ENCODE assay signal across 8 cellular contexts in the genomic region with DNA sequence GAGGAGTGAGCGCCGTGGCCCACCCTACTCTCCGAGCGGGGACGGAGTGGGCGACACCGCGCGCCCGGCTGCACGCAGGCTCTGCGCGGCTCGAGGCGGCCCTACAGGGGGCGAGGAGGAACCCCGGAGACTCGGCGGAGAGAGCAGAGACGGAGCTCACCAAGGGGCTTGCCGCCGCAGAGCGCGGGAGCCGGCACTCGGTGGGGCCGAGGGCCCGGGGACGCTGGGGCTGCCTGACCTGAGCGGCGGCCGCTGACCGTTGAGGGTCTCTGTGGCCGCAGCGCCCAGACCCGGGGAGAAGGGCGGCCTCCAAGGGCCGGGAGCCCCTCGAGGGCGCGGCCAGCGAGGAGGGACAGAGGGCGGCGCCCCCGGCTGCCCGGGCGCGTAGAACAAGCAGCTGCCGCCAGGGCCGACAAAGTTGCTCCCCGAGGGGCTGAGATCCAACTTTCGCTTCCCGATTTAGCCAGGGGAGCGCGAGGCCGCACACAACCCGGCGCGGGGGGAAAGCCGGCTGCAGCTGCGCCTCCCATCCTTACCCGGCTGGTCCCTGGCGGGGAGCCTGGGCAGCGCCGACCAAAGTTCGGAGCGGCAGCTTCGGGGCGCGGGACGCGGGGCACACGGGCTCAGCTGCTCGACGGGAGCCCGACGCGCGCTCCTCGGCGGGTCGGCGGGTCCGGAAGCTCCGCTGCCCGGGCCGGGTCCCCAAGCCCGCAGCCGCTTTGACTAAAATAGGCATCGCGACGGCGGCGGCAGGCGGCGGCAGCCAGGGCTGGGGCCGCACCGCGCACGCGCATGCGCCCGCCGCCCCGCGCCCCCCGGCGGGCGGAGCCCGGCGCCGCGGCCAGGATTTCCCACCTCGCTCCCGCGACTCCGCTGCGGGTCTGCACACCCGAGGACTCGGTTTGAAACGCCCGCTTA.
DNase-seq lines count a peak whose midpoint lies in the region; ATAC-seq, FAIRE-seq and TF ChIP-seq lines count a peak whose summit lies in the region.

No MANE protein-coding gene starts in this region.

- no peaks in the 10 kb centered on the region for H3K27me3 ChIP-seq in layer of hippocampus (ENCODE audit: control insufficient read depth, insufficient read depth, low read length)

- FAIRE-seq in D721Med (lab: Jason Lieb, UNC): no peak

- DNase-seq in D721Med (ENCODE audit: insufficient read length, low spot score) (peak; percentile 61), SKM-1 treated with dmso at 0.1 percent for 144 hours (lab: John Stamatoyannopoulos, UW; ENCODE audit: unreplicated experiment) (peak; percentile 76), coronary artery (ENCODE audit: low spot score) (peak; percentile 77)
- DNase-seq in stimulated activated CD4-positive, alpha-beta T cell treated with anti-CD3 and anti-CD28 coated beads, Interleukin-15, amount 100 ng/mL, for 24 hours: peak; percentile 47

- H3K4me3 ChIP-seq in coronary artery: peak overlapping the region; percentile 83

- ATAC-seq in GM19438 (IDR thresholded peaks at IDR 0.05; ENCODE audit: low read depth, unreplicated experiment) (peak; percentile 80), HG03571 (IDR thresholded peaks at IDR 0.05; ENCODE audit: unreplicated experiment) (peak; percentile 54), HG03280 (IDR thresholded peaks at IDR 0.05; ENCODE audit: unreplicated experiment) (no peak)

- TF ChIP-seq CTCF in D721Med (IDR thresholded peaks at IDR 0.05; ENCODE audit: insufficient read depth, missing control alignments): no peak
- TF ChIP-seq CTCF in coronary artery (IDR thresholded peaks at IDR 0.05): no peak

- H3K27ac ChIP-seq in coronary artery: peak overlapping the region; percentile 77 to 89
- peak overlapping the region; percentile 76 for H3K27ac ChIP-seq in layer of hippocampus (ENCODE audit: low read depth, low read length)
